ENCODE assay signal across 8 cellular contexts in genomic region chr1:246566808-246567154, GRCh38. TPM values are rescaled to one million over a fixed set of nuclear protein-coding genes. Genes with fewer than 3 reads are reported as not detected.
DNase-seq lines count a peak whose midpoint lies in the region; ATAC-seq and TF ChIP-seq lines count a peak whose summit lies in the region.

No MANE protein-coding gene starts in this region.

- H3K27ac Mint-ChIP-seq in T-cell (peak overlapping the region; percentile 93 to 94), nephron progenitor cell (peak overlapping the region; percentile 82)

- peaks cover 54 to 65% (median 59%) of the 10 kb centered on the region in 4 donors for H3K4me1 ChIP-seq in esophagus muscularis mucosa

- TF ChIP-seq CTCF in AG10803 (conservative IDR thresholded peaks at IDR 0.05; ENCODE audit: low read length), result no peak
- no peak for TF ChIP-seq CTCF in esophagus muscularis mucosa (IDR thresholded peaks at IDR 0.05)
- no peak for TF ChIP-seq CTCF in nephron progenitor cell (IDR thresholded peaks at IDR 0.05)

- no peaks in the 10 kb centered on the region for H3K27me3 ChIP-seq in esophagus muscularis mucosa

- intact Hi-C loops in esophagus muscularis mucosa (cut with DNase I), result loop anchor here (2.0 to 10.0 kb wide), 4 partner anchors 51 to 188 kb away; no protein-coding TSS in a partner anchor

- TF ChIP-seq EP300 in esophagus muscularis mucosa (IDR thresholded peaks at IDR 0.05), result no peak

- WGBS in esophagus muscularis mucosa, result 2% methylated on average over 15 of the region's 16 CpGs

- H3K36me3 Mint-ChIP-seq in T-cell (peaks cover 2% of the 10 kb centered on the region), nephron progenitor cell (ENCODE audit: low read depth) (peaks cover 6% of the 10 kb centered on the region)

- DNase-seq in AG10803 (ENCODE audit: low read depth), result peak; percentile 30
- DNase-seq in T-cell, result peak in 15 of 34 experiments; percentile 6 to 45 (median 16)
- DNase-seq in esophagus muscularis mucosa (ENCODE audit: extremely low spot score), result no peak
- no peak for DNase-seq in nephron progenitor cell
- DNase-seq in islet precursor cell, result no peak
- DNase-seq in KG1 (lab: John Stamatoyannopoulos, UW), result no peak

- peak overlapping the region; percentile 91 to 100 (median 98) for H3K27ac ChIP-seq in esophagus muscularis mucosa (replicated peaks in 1 of 4)

- CTCF ChIA-PET in T-cell (lab: Charles Lee), result interaction anchor here (0.6 to 1.0 kb wide), 2 partner anchors 33 to 404 kb away, joined by 3 read pairs; no protein-coding TSS in a partner anchor

- H3K9me3 Mint-ChIP-seq in T-cell, result no peaks in the 10 kb centered on the region
- H3K9me3 Mint-ChIP-seq in nephron progenitor cell, result no peaks in the 10 kb centered on the region

- H3K4me3 ChIP-seq in AG10803 (ENCODE audit: low read length), result peak overlapping the region; percentile 98
- peak overlapping the region; percentile 75 to 99 (median 92) for H3K4me3 ChIP-seq in esophagus muscularis mucosa

- H3K27me3 Mint-ChIP-seq in T-cell, result no peaks in the 10 kb centered on the region
- H3K27me3 Mint-ChIP-seq in nephron progenitor cell (ENCODE audit: low read depth, poor library complexity), result no peaks in the 10 kb centered on the region

- ATAC-seq in GM18861 (IDR thresholded peaks at IDR 0.05; ENCODE audit: unreplicated experiment) (peak; percentile 1), HG03025 (IDR thresholded peaks at IDR 0.05; ENCODE audit: low FRiP score, unreplicated experiment) (peak; percentile 24), T-cell (replicated peaks in 1 of 4) (peak; percentile 14 to 25 (median 17))

- peaks cover 4 to 22% (median 9%) of the 10 kb centered on the region in 4 donors for H3K36me3 ChIP-seq in esophagus muscularis mucosa

- no peaks in the 10 kb centered on the region for H3K9me3 ChIP-seq in esophagus muscularis mucosa

- POLR2A ChIA-PET in T-cell (lab: Charles Lee), result interaction anchor here (0.6 to 0.7 kb wide), 3 partner anchors 15 to 432 kb away, joined by 3 read pairs; no protein-coding TSS in a partner anchor

- peaks cover 58 to 63% (median 61%) of the 10 kb centered on the region in 3 donors for H3K4me1 Mint-ChIP-seq in T-cell
- peaks cover 39% of the 10 kb centered on the region for H3K4me1 Mint-ChIP-seq in nephron progenitor cell

- no peak for TF ChIP-seq POLR2A in esophagus muscularis mucosa (IDR thresholded peaks at IDR 0.05; ENCODE audit: low read depth)

- H3K4me3 Mint-ChIP-seq in T-cell, result peak overlapping the region; percentile 97 to 99 (median 98)
- H3K4me3 Mint-ChIP-seq in nephron progenitor cell, result peak overlapping the region; percentile 99

RNA-seq across cellular contexts. Expression of gene CNST, which starts 0.5 kb away (rescaled TPM):
- 10 to 100 TPM; 69.0 to 87.3 (median 74.4) TPM for total RNA-seq in T-cell
- 10 to 100 TPM; 55.4 to 74.7 (median 61.9) TPM for total RNA-seq in esophagus muscularis mucosa

RNA-seq across cellular contexts. Expression of gene TFB2M, which starts 0.7 kb away (rescaled TPM):
- total RNA-seq in T-cell (10 to 100 TPM in 3 of 5 donors, 1 to 10 TPM in 2; 8.5 to 11.8 (median 10.1) TPM), esophagus muscularis mucosa (10 to 100 TPM in 2 of 4 donors, 1 to 10 TPM in 2; 9.1 to 12.9 (median 11.4) TPM)

RNA-seq across cellular contexts. Expression of gene SMYD3, which starts 59.7 kb away (rescaled TPM):
- total RNA-seq in T-cell, result 10 to 100 TPM; 17.7 to 37.8 (median 21.9) TPM
- total RNA-seq in esophagus muscularis mucosa, result 10 to 100 TPM; 12.0 to 15.0 (median 13.2) TPM
